22 cellular contexts compared by ENCODE assay signal in genomic region chr10:60384006-60384405, GRCh38. TPM values are rescaled to one million over a fixed set of nuclear protein-coding genes. Genes with fewer than 3 reads are reported as not detected.
DNase-seq lines count a peak whose midpoint lies in the region; ATAC-seq and TF ChIP-seq lines count a peak whose summit lies in the region.
"Had no signal": no experiment of that assay in that cellular context is flagged by ENCODE, and none has a peak within 500 bp of the region (broad histone marks: within the 10 kb centered on the region; RNA-seq: fewer than 3 reads in every experiment).

No MANE protein-coding gene starts in this region.

- TF ChIP-seq RAD21 in SK-N-SH (IDR thresholded peaks at IDR 0.05; ENCODE audit: low read length), result no peak

- no peak overlapping the region for H3K4me3 ChIP-seq in SK-N-SH (ENCODE audit: low read depth in 2 of 2, low read length in 1 of 2)
- H3K4me3 ChIP-seq in fibroblast of mammary gland (ENCODE audit: control insufficient read depth, low read depth, low read length), result no peak overlapping the region
- H3K4me3 ChIP-seq: adrenal gland, BLaER1, stomach had no signal

- H3K36me3 ChIP-seq in SK-N-SH (replicated peaks in 1 of 2; ENCODE audit: control insufficient read depth in 1 of 2, insufficient read depth in 2 of 2, low read length in 1 of 2), result no peaks in the 10 kb centered on the region
- H3K36me3 ChIP-seq: adrenal gland, BLaER1, stomach had no signal

- no peak overlapping the region for H3K9ac ChIP-seq in SK-N-SH
- H3K9ac ChIP-seq: BLaER1 had no signal

- no peak overlapping the region for H3K4me2 ChIP-seq in SK-N-SH
- H3K4me2 ChIP-seq: BLaER1 had no signal

- H3K79me2 ChIP-seq in SK-N-SH (ENCODE audit: insufficient read depth), result no peaks in the 10 kb centered on the region

- peak overlapping the region; percentile 67 to 94; a peak in 3 of 4 replicates for H3K27ac ChIP-seq in SK-N-SH (ENCODE audit: low read depth in 2 of 2, low read length in 1 of 2)
- H3K27ac ChIP-seq: 22Rv1, adrenal gland, BLaER1, stomach had no signal

- H3K9me2 ChIP-seq in SK-N-SH, result no peaks in the 10 kb centered on the region

- TF ChIP-seq CTCF in SK-N-SH (IDR thresholded peaks at IDR 0.05) (no peak), fibroblast of mammary gland (conservative IDR thresholded peaks at IDR 0.05; ENCODE audit: control insufficient read depth, insufficient read depth, low read depth, low read length) (no peak)

- TF ChIP-seq EP300 in SK-N-SH (IDR thresholded peaks at IDR 0.05; ENCODE audit: borderline replicate concordance in 1 of 2, low read depth in 1 of 2, low read length in 1 of 2), result no peak

- POLR2A ChIA-PET in SK-N-SH (lab: Yijun Ruan, JAX), result no interaction called here

- DNase-seq in SK-N-SH, result no peak
- DNase-seq in amniotic epithelial cell (ENCODE audit: low read depth), result peak; percentile 35
- peak; percentile 58 for DNase-seq in fibroblast of mammary gland (ENCODE audit: low read depth)
- peak; percentile 19 for DNase-seq in stromal cell of bone marrow (ENCODE audit: low read depth)
- DNase-seq in NCI-H1092 treated with DMSO at 0.1 percent for 48 hours (lab: John Stamatoyannopoulos, UW), result no peak
- no peak for DNase-seq in hypothalamus (lab: John Stamatoyannopoulos, UW)
- DNase-seq: activated CD4-positive, alpha-beta memory T cell treated with anti-CD3 and anti-CD28 coated beads for 36 hours; activated CD4-positive, CD25-positive, alpha-beta regulatory T cell; activated gamma-delta T cell treated with Interleukin-2 at 50 U/mL for 16 hours; Caco-2; effector CD4-positive, alpha-beta T cell; naive thymus-derived CD8-positive, alpha-beta T cell; NCI-H510A treated with DMSO at 0.1 percent for 48 hours; NK-92 treated with Interleukin-12 subunit alpha and Interleukin-12 subunit beta, amount 100 ng/mL, for 24 hours; stomach; trophoblast cell had no signal

- peaks cover 5 to 20% of the 10 kb centered on the region in 2 experiments for H3K4me1 ChIP-seq in SK-N-SH (ENCODE audit: control insufficient read depth in 1 of 2, insufficient read depth in 2 of 2, low read depth in 1 of 2, low read length in 1 of 2)
- H3K4me1 ChIP-seq: Caco-2 had no signal

- no peaks in the 10 kb centered on the region for H3K9me3 ChIP-seq in SK-N-SH
- H3K9me3 ChIP-seq: adrenal gland, BLaER1, Caco-2, stomach had no signal

- no peaks in the 10 kb centered on the region for H3K27me3 ChIP-seq in SK-N-SH (ENCODE audit: insufficient read depth)
- H3K27me3 ChIP-seq: adrenal gland, BLaER1, stomach had no signal

- WGBS in SK-N-SH (ENCODE audit: low lambda C conversion rate), result 86% methylated on average over 1 of the region's 1 CpG

- no peak overlapping the region for H2AFZ ChIP-seq in SK-N-SH (ENCODE audit: low read depth)

- CTCF ChIA-PET in SK-N-SH (lab: Yijun Ruan, JAX), result interaction anchor here (0.6 kb wide), 1 partner anchor 39 kb away, joined by 3 read pairs; no protein-coding TSS in a partner anchor

- no peak for ATAC-seq in SK-N-SH treated with all-trans-retinoic acid at 6 μM for 48 hours
- no peak for ATAC-seq in GM18861 (IDR thresholded peaks at IDR 0.05; ENCODE audit: unreplicated experiment)
- ATAC-seq: HepG2; naive thymus-derived CD8-positive, alpha-beta T cell had no signal

- H4K20me1 ChIP-seq in SK-N-SH (ENCODE audit: insufficient read depth), result no peaks in the 10 kb centered on the region
- H4K20me1 ChIP-seq: BLaER1 had no signal

- peaks cover 12% of the 10 kb centered on the region for H3F3A ChIP-seq in SK-N-SH (replicated peaks; ENCODE audit: insufficient read depth)

TF ChIP-seq in SK-N-SH, 30 proteins besides CTCF, POLR2A, EP300 and RAD21 (continues in another document):
- TF ChIP-seq GATA2 (CRISPR knock-in tag; IDR thresholded peaks at IDR 0.05) (no peak), SIN3A (IDR thresholded peaks at IDR 0.05; ENCODE audit: borderline replicate concordance, low read depth, low read length) (no peak), CHD2 (IDR thresholded peaks at IDR 0.05; ENCODE audit: low read length, partially characterized antibody) (no peak), SMC3 (IDR thresholded peaks at IDR 0.05; ENCODE audit: low read depth, low read length) (no peak), ZBTB33 (IDR thresholded peaks at IDR 0.05; ENCODE audit: borderline replicate concordance, low read depth) (no peak), RFX5 (IDR thresholded peaks at IDR 0.05; ENCODE audit: low read length) (no peak), FOXM1 (IDR thresholded peaks at IDR 0.05; ENCODE audit: low read depth) (no peak), FOSL2 (IDR thresholded peaks at IDR 0.05; ENCODE audit: borderline replicate concordance, low read depth) (no peak), GABPA (IDR thresholded peaks at IDR 0.05; ENCODE audit: low read depth) (no peak), MEF2A (IDR thresholded peaks at IDR 0.05; ENCODE audit: borderline replicate concordance, low read depth) (no peak), MAX (IDR thresholded peaks at IDR 0.05; ENCODE audit: low read depth) (no peak), TCF12 (IDR thresholded peaks at IDR 0.05) (no peak), USF1 (IDR thresholded peaks at IDR 0.05; ENCODE audit: borderline replicate concordance, low read depth) (no peak)

TF ChIP-seq in SK-N-SH treated with all-trans-retinoic acid at 6 μM for 48 hours, 23 proteins besides CTCF, POLR2A, EP300 and RAD21:
- TF ChIP-seq, protein P1, sequence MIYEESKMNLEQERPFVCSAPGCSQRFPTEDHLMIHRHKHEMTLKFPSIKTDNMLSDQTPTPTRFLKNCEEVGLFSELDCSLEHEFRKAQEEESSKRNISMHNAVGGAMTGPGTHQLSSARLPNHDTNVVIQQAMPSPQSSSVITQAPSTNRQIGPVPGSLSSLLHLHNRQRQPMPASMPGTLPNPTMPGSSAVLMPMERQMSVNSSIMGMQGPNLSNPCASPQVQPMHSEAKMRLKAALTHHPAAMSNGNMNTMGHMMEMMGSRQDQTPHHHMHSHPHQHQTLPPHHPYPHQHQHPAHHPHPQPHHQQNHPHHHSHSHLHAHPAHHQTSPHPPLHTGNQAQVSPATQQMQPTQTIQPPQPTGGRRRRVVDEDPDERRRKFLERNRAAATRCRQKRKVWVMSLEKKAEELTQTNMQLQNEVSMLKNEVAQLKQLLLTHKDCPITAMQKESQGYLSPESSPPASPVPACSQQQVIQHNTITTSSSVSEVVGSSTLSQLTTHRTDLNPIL (CRISPR knock-in tag; IDR thresholded peaks at IDR 0.05; ENCODE audit: low read depth), result no peak
- TF ChIP-seq TOX (CRISPR knock-in tag; IDR thresholded peaks at IDR 0.05; ENCODE audit: borderline replicate concordance) (no peak), RARB (CRISPR knock-in tag; IDR thresholded peaks at IDR 0.05) (no peak), ZC3H10 (CRISPR knock-in tag; IDR thresholded peaks at IDR 0.05) (no peak)

RNA-seq across cellular contexts. Expression of gene ANK3, which starts 5.7 kb away (rescaled TPM):
- polyA plus RNA-seq in SK-N-SH (2012; rRNA removed), result 10.0 and 13.9 TPM in 2 replicates
- 11.8 and 14.5 TPM in 2 replicates for polyA plus RNA-seq in SK-N-SH (2012; cell fraction: cytosol; rRNA removed)
- 8.9 and 16.1 TPM in 2 replicates for polyA plus RNA-seq in SK-N-SH (2012; cell fraction: nucleus; rRNA removed)
- polyA plus RNA-seq: HepG2 had no signal

Comparison
In these comparisons a context has a peak if more than half of its experiments do, and no peak if none do; other contexts are left out.
1. DNase-seq: peak in amniotic epithelial cell (single experiment), fibroblast of mammary gland (single experiment) and stromal cell of bone marrow (single experiment); none in SK-N-SH (single experiment), NCI-H1092 treated with DMSO at 0.1 percent for 48 hours (single experiment) and hypothalamus (0 of 51).